In the genomic region with DNA sequence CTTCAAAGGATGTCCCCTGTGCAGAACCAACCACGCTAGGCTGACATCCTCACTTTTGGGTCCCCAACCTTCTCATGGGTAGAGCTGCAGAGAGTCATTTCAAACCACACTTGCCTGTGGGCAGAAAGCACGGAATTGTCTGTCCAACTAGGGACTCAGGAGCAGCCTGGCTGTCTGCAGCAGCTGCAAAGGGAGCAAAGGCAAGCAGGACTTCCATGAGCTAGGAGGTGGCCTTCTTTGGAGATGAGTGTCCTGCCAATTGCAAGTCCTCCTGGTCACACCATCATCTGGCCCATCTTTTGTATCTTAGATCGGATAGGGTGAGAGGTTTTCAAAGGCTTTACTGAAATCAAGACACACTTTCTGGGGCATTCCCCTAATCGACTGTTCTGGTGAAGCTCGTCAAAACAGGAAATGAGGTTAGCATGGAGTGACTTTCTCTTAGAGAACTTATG, we compare ENCODE assay signal across 8 cellular contexts.
A peak's percentile ranks its signal among the peaks of the same experiment; 100 is the strongest.
DNase-seq lines count a peak whose midpoint lies in the region; ATAC-seq and TF ChIP-seq lines count a peak whose summit lies in the region.
"Not testable (repeated sequence)": the region's sequence is repeated elsewhere in the genome, so short reads cannot be mapped to it uniquely, and the experiment has no call there.

No MANE protein-coding gene starts in this region.

- peak in 4 of 10 experiments; percentile 34 to 66 (median 39) for DNase-seq in CD4-positive, alpha-beta T cell
- DNase-seq in T-cell (peak in 13 of 34 experiments; percentile 5 to 71 (median 33)), islet precursor cell (peak; percentile 23)
- DNase-seq in activated CD8-positive, alpha-beta T cell treated with anti-CD3 and anti-CD28 coated beads, Interleukin-2, amount 10 ng/mL, durations not matched to agents 7 days and 5 days = peak; percentile 23
- peak; percentile 57 for DNase-seq in stimulated activated CD4-positive, alpha-beta T cell treated with anti-CD3 and anti-CD28 coated beads, Interleukin-4, amount 100 ng/mL, for 24 hours

- H3K4me1 Mint-ChIP-seq in CD4-positive, alpha-beta T cell (ENCODE audit: low read depth) = peaks cover 19% of the 10 kb centered on the region
- peaks cover 0 to 49% (median 0%) of the 10 kb centered on the region in 3 donors for H3K4me1 Mint-ChIP-seq in T-cell
- H3K4me1 Mint-ChIP-seq in activated CD8-positive, alpha-beta T cell treated with anti-CD3 and anti-CD28 coated beads, Interleukin-2, amount 10 ng/mL, durations not matched to agents 7 days and 5 days (ENCODE audit: low read depth) = peaks cover 30% of the 10 kb centered on the region
- peaks cover 40% of the 10 kb centered on the region for H3K4me1 Mint-ChIP-seq in activated naive CD4-positive, alpha-beta T cell treated with anti-CD3 and anti-CD28 coated beads, Interleukin-2, amount 50 U/mL, for 24 hours

- intact Hi-C loops in CD4-positive, alpha-beta T cell (cut with DNase I, micrococcal nuclease) = not testable (repeated sequence)

- not testable (repeated sequence) for H3K9me3 Mint-ChIP-seq in CD4-positive, alpha-beta T cell; T-cell; activated CD8-positive, alpha-beta T cell treated with anti-CD3 and anti-CD28 coated beads, Interleukin-2, amount 10 ng/mL, durations not matched to agents 7 days and 5 days (ENCODE audit: insufficient read depth); activated naive CD4-positive, alpha-beta T cell treated with anti-CD3 and anti-CD28 coated beads, Interleukin-2, amount 50 U/mL, for 24 hours

- not testable (repeated sequence) for TF ChIP-seq CTCF in CD4-positive, alpha-beta T cell (IDR thresholded peaks at IDR 0.05)

- not testable (repeated sequence) for H3K27me3 Mint-ChIP-seq in CD4-positive, alpha-beta T cell; T-cell; activated CD8-positive, alpha-beta T cell treated with anti-CD3 and anti-CD28 coated beads, Interleukin-2, amount 10 ng/mL, durations not matched to agents 7 days and 5 days (ENCODE audit: low read depth); activated naive CD4-positive, alpha-beta T cell treated with anti-CD3 and anti-CD28 coated beads, Interleukin-2, amount 50 U/mL, for 24 hours

- H3K27me3 ChIP-seq in CD4-positive, alpha-beta T cell (ENCODE audit: control insufficient read depth, insufficient read depth, low read length) = not testable (repeated sequence)

- H3K4me3 Mint-ChIP-seq in CD4-positive, alpha-beta T cell; T-cell; activated CD8-positive, alpha-beta T cell treated with anti-CD3 and anti-CD28 coated beads, Interleukin-2, amount 10 ng/mL, durations not matched to agents 7 days and 5 days: not testable (repeated sequence)
- H3K4me3 Mint-ChIP-seq in activated naive CD4-positive, alpha-beta T cell treated with anti-CD3 and anti-CD28 coated beads, Interleukin-2, amount 50 U/mL, for 24 hours = peak overlapping the region; percentile 15

- ATAC-seq in CD4-positive, alpha-beta T cell (ENCODE audit: poor library complexity) = peak; percentile 77
- ATAC-seq in GM18868 (IDR thresholded peaks at IDR 0.05; ENCODE audit: unreplicated experiment) (peak; percentile 58), HG02759 (IDR thresholded peaks at IDR 0.05; ENCODE audit: unreplicated experiment) (peak; percentile 49), T-cell (replicated peaks in 1 of 4) (peak; percentile 42 to 84 (median 66))
- peak; percentile 74 for ATAC-seq in activated CD8-positive, alpha-beta T cell treated with anti-CD3 and anti-CD28 coated beads, Interleukin-2, amount 10 ng/mL, durations not matched to agents 7 days and 5 days

- peak overlapping the region; percentile 86 for H3K27ac Mint-ChIP-seq in CD4-positive, alpha-beta T cell
- peak overlapping the region in 1 of 2 donors; percentile 92 for H3K27ac Mint-ChIP-seq in T-cell
- peak overlapping the region; percentile 30 for H3K27ac Mint-ChIP-seq in activated CD8-positive, alpha-beta T cell treated with anti-CD3 and anti-CD28 coated beads, Interleukin-2, amount 10 ng/mL, durations not matched to agents 7 days and 5 days
- peak overlapping the region; percentile 41 for H3K27ac Mint-ChIP-seq in activated naive CD4-positive, alpha-beta T cell treated with anti-CD3 and anti-CD28 coated beads, Interleukin-2, amount 50 U/mL, for 24 hours

- H3K9me3 ChIP-seq in CD4-positive, alpha-beta T cell (ENCODE audit: control insufficient read depth, low read length) = not testable (repeated sequence)

- H3K27ac ChIP-seq in CD4-positive, alpha-beta T cell (ENCODE audit: low read depth, low read length) = peak overlapping the region; percentile 64

- POLR2A ChIA-PET in CD4-positive, alpha-beta T cell (lab: Charles Lee); T-cell (lab: Charles Lee); activated CD8-positive, alpha-beta T cell treated with anti-CD3 and anti-CD28 coated beads, Interleukin-2, amount 10 ng/mL, durations not matched to agents 7 days and 5 days (lab: Charles Lee): not testable (repeated sequence)

- CTCF ChIA-PET in CD4-positive, alpha-beta T cell (lab: Charles Lee); T-cell (lab: Charles Lee); activated CD8-positive, alpha-beta T cell treated with anti-CD3 and anti-CD28 coated beads, Interleukin-2, amount 10 ng/mL, durations not matched to agents 7 days and 5 days (lab: Charles Lee): not testable (repeated sequence)

- H3K36me3 Mint-ChIP-seq in CD4-positive, alpha-beta T cell (ENCODE audit: low read depth); activated CD8-positive, alpha-beta T cell treated with anti-CD3 and anti-CD28 coated beads, Interleukin-2, amount 10 ng/mL, durations not matched to agents 7 days and 5 days (ENCODE audit: low read depth): not testable (repeated sequence)
- peaks cover 13% of the 10 kb centered on the region for H3K36me3 Mint-ChIP-seq in T-cell
- peaks cover 17% of the 10 kb centered on the region for H3K36me3 Mint-ChIP-seq in activated naive CD4-positive, alpha-beta T cell treated with anti-CD3 and anti-CD28 coated beads, Interleukin-2, amount 50 U/mL, for 24 hours
